ENCODE assay signal across 8 cellular contexts in genomic region chr6:151040888-151041521, GRCh38.
DNase-seq lines count a peak whose midpoint lies in the region; ATAC-seq and TF ChIP-seq lines count a peak whose summit lies in the region.
"Not testable (repeated sequence)": the region's sequence is repeated elsewhere in the genome, so short reads cannot be mapped to it uniquely, and the experiment has no call there.

No MANE protein-coding gene starts in this region.

- not testable (repeated sequence) for ATAC-seq in WTC11
- ATAC-seq in right cardiac atrium, result peak; percentile 96 to 100

- H3K36me3 ChIP-seq in muscle layer of duodenum (ENCODE audit: control insufficient read depth in 1 of 2, insufficient read depth in 2 of 2, low read length in 2 of 2), result not testable (repeated sequence)
- peaks cover 0 to 15% (median 3%) of the 10 kb centered on the region in 6 donors for H3K36me3 ChIP-seq in spleen

- POLR2A ChIA-PET in WTC11 (lab: Charles Lee), result not testable (repeated sequence)

- TF ChIP-seq POLR2A in spleen (IDR thresholded peaks at IDR 0.05), result not testable (repeated sequence)

- CTCF ChIA-PET in WTC11 (lab: Charles Lee), result interaction anchor here (1.2 kb wide), 1 partner anchor 27 kb away, joined by 5 read pairs; no protein-coding TSS in a partner anchor

- 7% methylated on average over 12 of the region's 12 CpGs for WGBS in right cardiac atrium
- WGBS in spleen, 5 donors, result 20 to 31% (median 23%) methylated on average over 10 to 12 of the region's 12 CpGs

- H3K9me3 ChIP-seq in right cardiac atrium (ENCODE audit: control insufficient read depth, low read length); muscle layer of duodenum (ENCODE audit: control insufficient read depth in 1 of 2, low read length in 2 of 2); spleen: not testable (repeated sequence)

- H3K36me3 Mint-ChIP-seq in WTC11 (peaks cover 23% of the 10 kb centered on the region), endothelial cell (ENCODE audit: low read depth, unreplicated experiment) (peaks cover 40% of the 10 kb centered on the region)

- H3K27ac Mint-ChIP-seq in WTC11, result peak overlapping the region; percentile 38; the same call in 1 of the 2 replicates
- peak overlapping the region; percentile 98 for H3K27ac Mint-ChIP-seq in endothelial cell (ENCODE audit: unreplicated experiment)

- 0 out of 2 replicates have a peak, but pooled peaks have one; percentile 22 for TF ChIP-seq CTCF in AG10803 (conservative IDR thresholded peaks at IDR 0.05; ENCODE audit: low read length)
- TF ChIP-seq CTCF in WTC11 (IDR thresholded peaks at IDR 0.05); endothelial cell (IDR thresholded peaks at IDR 0.05; ENCODE audit: unreplicated experiment): not testable (repeated sequence)
- TF ChIP-seq CTCF in spleen (IDR thresholded peaks at IDR 0.05 in 8 of 11, conservative IDR thresholded peaks at IDR 0.05 in 3 of 11), result peak in 6 of 11 experiments; percentile 21 to 51 (median 37)

- H3K4me1 Mint-ChIP-seq in WTC11 (peaks cover 27% of the 10 kb centered on the region), endothelial cell (ENCODE audit: unreplicated experiment) (peaks cover 64% of the 10 kb centered on the region)

- not testable (repeated sequence) for H3K4me3 ChIP-seq in AG10803 (ENCODE audit: low read length); spleen
- peak overlapping the region; percentile 38 for H3K4me3 ChIP-seq in right cardiac atrium (ENCODE audit: low read length)
- H3K4me3 ChIP-seq in muscle layer of duodenum (ENCODE audit: low read depth in 1 of 2, low read length in 2 of 2), result peak overlapping the region in 1 of 2 donors; percentile 14

- not testable (repeated sequence) for H3K27me3 Mint-ChIP-seq in WTC11 (ENCODE audit: low read depth); endothelial cell (ENCODE audit: unreplicated experiment)

- intact Hi-C loops in right cardiac atrium (cut with DNase I); spleen (cut with DNase I; ENCODE audit: low total_unique reads): not testable (repeated sequence)

- H3K27ac ChIP-seq in right cardiac atrium (ENCODE audit: low read length) (peak overlapping the region; percentile 96), muscle layer of duodenum (ENCODE audit: low read length) (peak overlapping the region; percentile 57), spleen (peak overlapping the region in 7 of 8 donors; percentile 71 to 85 (median 76))

- H3K4me1 ChIP-seq in right cardiac atrium (ENCODE audit: control insufficient read depth, insufficient read depth, low read length); muscle layer of duodenum (ENCODE audit: control insufficient read depth in 1 of 2, insufficient read depth in 2 of 2, low read length in 2 of 2): not testable (repeated sequence)
- H3K4me1 ChIP-seq in spleen, result peaks cover 0 to 32% (median 11%) of the 10 kb centered on the region in 6 donors

- not testable (repeated sequence) for H3K27me3 ChIP-seq in right cardiac atrium (ENCODE audit: control insufficient read depth, insufficient read depth); muscle layer of duodenum (ENCODE audit: low read depth, low read length); spleen (replicated peaks in 1 of 7)

- not testable (repeated sequence) for H3K9me3 Mint-ChIP-seq in WTC11; endothelial cell (ENCODE audit: unreplicated experiment)

- DNase-seq in AG10803 (ENCODE audit: low read depth), result peak; percentile 87
- DNase-seq in HK-2 (ENCODE audit: unreplicated experiment), result peak; percentile 90
- DNase-seq in NOMO-1 treated with DMSO at 0.1 percent for 48 hours (lab: John Stamatoyannopoulos, UW; ENCODE audit: unreplicated experiment), result peak; percentile 22
- not testable (repeated sequence) for DNase-seq in WTC11 (ENCODE audit: low spot score)
- peak; percentile 67 for DNase-seq in endothelial cell (ENCODE audit: low spot score)
- DNase-seq in right cardiac atrium, result peak; percentile 87 to 88 (median 87)
- peak; percentile 81 for DNase-seq in spleen

- not testable (repeated sequence) for H3K4me3 Mint-ChIP-seq in WTC11; endothelial cell (ENCODE audit: unreplicated experiment)

TF ChIP-seq in WTC11, 78 proteins besides CTCF, POLR2A, EP300 and RAD21:
- TF ChIP-seq GABPB1 (CRISPR knock-in tag; IDR thresholded peaks at IDR 0.05), result peak; percentile 79
